In the genomic region with DNA sequence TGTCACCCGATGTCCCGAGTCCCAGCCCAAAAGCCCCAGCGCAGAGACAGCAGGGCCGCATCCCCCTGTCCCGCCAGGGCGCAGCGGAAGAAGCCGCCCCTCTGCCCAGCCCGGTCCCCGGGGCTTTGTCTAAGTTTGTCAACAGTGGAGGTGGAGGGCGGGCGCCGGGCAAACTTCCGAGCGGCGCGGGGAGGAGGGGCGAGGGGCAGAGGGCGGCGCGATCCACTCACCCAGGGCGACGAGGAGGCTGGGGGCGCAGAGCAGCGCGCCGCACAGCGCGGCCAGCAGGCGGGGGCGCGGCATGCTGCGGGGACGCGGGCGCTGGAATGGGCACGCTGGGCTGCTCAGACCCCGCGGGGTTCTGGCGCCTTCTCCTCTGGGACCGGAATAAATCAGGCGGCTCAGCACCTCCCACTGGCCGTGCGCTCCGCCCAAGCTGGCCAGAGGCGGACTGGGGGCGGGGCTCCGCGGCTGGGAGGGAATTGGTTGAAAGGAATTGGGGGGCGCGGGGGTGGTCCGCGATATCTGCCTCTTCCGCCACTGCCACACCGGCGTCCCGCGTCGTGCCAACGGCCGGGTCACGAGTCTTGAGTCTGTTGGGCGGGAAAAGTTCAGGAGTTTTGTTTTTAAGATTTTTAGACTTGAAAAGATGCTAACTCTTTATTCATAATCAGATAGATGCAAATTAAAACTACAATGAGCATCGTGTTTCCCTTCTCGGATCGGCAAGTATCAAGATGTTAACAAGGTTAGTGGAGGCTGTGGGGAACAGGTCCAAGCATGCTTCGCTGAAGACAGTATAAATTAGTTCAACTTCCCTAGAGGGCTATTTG, we compare ENCODE assay signal across 8 cellular contexts. TPM values are rescaled to one million over a fixed set of nuclear protein-coding genes. Genes with fewer than 3 reads are reported as not detected.
DNase-seq lines count a peak whose midpoint lies in the region; ATAC-seq and TF ChIP-seq lines count a peak whose summit lies in the region.

A gene with protein sequence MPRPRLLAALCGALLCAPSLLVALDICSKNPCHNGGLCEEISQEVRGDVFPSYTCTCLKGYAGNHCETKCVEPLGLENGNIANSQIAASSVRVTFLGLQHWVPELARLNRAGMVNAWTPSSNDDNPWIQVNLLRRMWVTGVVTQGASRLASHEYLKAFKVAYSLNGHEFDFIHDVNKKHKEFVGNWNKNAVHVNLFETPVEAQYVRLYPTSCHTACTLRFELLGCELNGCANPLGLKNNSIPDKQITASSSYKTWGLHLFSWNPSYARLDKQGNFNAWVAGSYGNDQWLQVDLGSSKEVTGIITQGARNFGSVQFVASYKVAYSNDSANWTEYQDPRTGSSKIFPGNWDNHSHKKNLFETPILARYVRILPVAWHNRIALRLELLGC (minus strand): TSS at position 363 of the 833 bp plus-strand sequence. CDS start 60 bp downstream, at position 303.

- H3K4me1 ChIP-seq in OCI-LY7 (ENCODE audit: insufficient read depth, low read length, poor library complexity, severe bottlenecking) (peaks cover 8% of the 10 kb centered on the region), esophagus (ENCODE audit: control insufficient read depth in 2 of 2, insufficient read depth in 2 of 2, low read length in 1 of 2) (peaks cover 3 to 7% of the 10 kb centered on the region in 2 donors), muscle layer of colon (ENCODE audit: insufficient read depth, low read length) (peaks cover 10% of the 10 kb centered on the region)

- no peaks in the 10 kb centered on the region for H3K27me3 ChIP-seq in esophagus (ENCODE audit: control insufficient read depth in 1 of 2, insufficient read depth in 2 of 2, low read length in 2 of 2)
- no peaks in the 10 kb centered on the region for H3K27me3 ChIP-seq in muscle layer of colon (ENCODE audit: control insufficient read depth in 1 of 2, insufficient read depth in 2 of 2, low read length in 2 of 2)

- H3K27me3 Mint-ChIP-seq in activated T-cell treated with anti-CD3 and anti-CD28 coated beads, Interleukin-2, amount 50 U/mL, for 24 hours = peaks cover 15% of the 10 kb centered on the region

- H3K9me2 ChIP-seq in OCI-LY7 (ENCODE audit: insufficient read depth, low read length) = no peaks in the 10 kb centered on the region

- peaks cover 31% of the 10 kb centered on the region for H3K4me1 Mint-ChIP-seq in activated T-cell treated with anti-CD3 and anti-CD28 coated beads, Interleukin-2, amount 50 U/mL, for 24 hours (ENCODE audit: low read depth)

- ATAC-seq in GM18868 (IDR thresholded peaks at IDR 0.05; ENCODE audit: unreplicated experiment) = peak; percentile 85
- ATAC-seq in HG03095 (IDR thresholded peaks at IDR 0.05; ENCODE audit: unreplicated experiment) = peak; percentile 80

- intact Hi-C loops in OCI-LY7 (cut with micrococcal nuclease; ENCODE audit: unreplicated experiment) = loop anchor here (5.0 kb wide), 1 partner anchor 174 kb away; a partner anchor contains a TSS

- DNase-seq in A172 (ENCODE audit: low spot score) (peak; percentile 67), OCI-LY7 (ENCODE audit: low spot score) (peak; percentile 74)
- peak; percentile 83 for DNase-seq in activated T-cell treated with anti-CD3 and anti-CD28 coated beads, Interleukin-2, amount 50 U/mL, for 24 hours
- DNase-seq in stimulated activated CD8-positive, alpha-beta memory T cell treated with anti-CD3 and anti-CD28 coated beads, Interleukin-7, amount 100 ng/mL, for 24 hours (ENCODE audit: low read depth) = peak; percentile 37

- WGBS in esophagus, 2 donors = 1% methylated on average over 52 to 67 of the region's 67 CpGs

- peak within 1 kb of the TSS; percentile 95 for H2AFZ ChIP-seq in OCI-LY7 (ENCODE audit: low read length)

- H3K36me3 ChIP-seq in OCI-LY7 (ENCODE audit: insufficient read depth, low read length) = no peaks in the 10 kb centered on the region
- H3K36me3 ChIP-seq in esophagus (ENCODE audit: control insufficient read depth in 2 of 2, insufficient read depth in 2 of 2, low read length in 1 of 2) = peaks cover 0 to 6% of the 10 kb centered on the region in 2 donors
- no peaks in the 10 kb centered on the region for H3K36me3 ChIP-seq in muscle layer of colon (ENCODE audit: insufficient read depth, low read length)

- POLR2A ChIA-PET in OCI-LY7 (lab: Charles Lee) = interaction anchor here (0.7 kb wide), 1 partner anchor 48 kb away, joined by 5 read pairs; no protein-coding TSS in a partner anchor

- peak within 1 kb of the TSS; percentile 87 for H3K27ac Mint-ChIP-seq in activated T-cell treated with anti-CD3 and anti-CD28 coated beads, Interleukin-2, amount 50 U/mL, for 24 hours

- H3K4me3 ChIP-seq in OCI-LY7 (ENCODE audit: low read depth, low read length, poor library complexity, severe bottlenecking) = peak within 1 kb of the TSS; percentile 72
- H3K4me3 ChIP-seq in esophagus (ENCODE audit: low read depth in 1 of 2, low read length in 2 of 2) = peak within 1 kb of the TSS; percentile 80 to 97
- H3K4me3 ChIP-seq in muscle layer of colon (ENCODE audit: low read depth in 1 of 2, low read length in 2 of 2) = peak within 1 kb of the TSS; percentile 59 to 94

- no peaks in the 10 kb centered on the region for H3K9me3 Mint-ChIP-seq in activated T-cell treated with anti-CD3 and anti-CD28 coated beads, Interleukin-2, amount 50 U/mL, for 24 hours

- H3K9me3 ChIP-seq in OCI-LY7 (ENCODE audit: low read length) (no peaks in the 10 kb centered on the region), esophagus (ENCODE audit: control insufficient read depth in 2 of 2, insufficient read depth in 1 of 2, low read depth in 1 of 2, low read length in 1 of 2) (no peaks in the 10 kb centered on the region), muscle layer of colon (ENCODE audit: low read length) (no peaks in the 10 kb centered on the region)

- BruUV-seq in OCI-LY7 (replicated peaks; lab: Mats Ljungman, UMichigan) = TSS peak; percentile 75

- H4K20me1 ChIP-seq in OCI-LY7 (ENCODE audit: insufficient read depth, low read length) = no peaks in the 10 kb centered on the region

- H3K36me3 Mint-ChIP-seq in activated T-cell treated with anti-CD3 and anti-CD28 coated beads, Interleukin-2, amount 50 U/mL, for 24 hours (ENCODE audit: low read depth) = peaks cover 4% of the 10 kb centered on the region

- peak within 1 kb of the TSS; percentile 18 for H3K9ac ChIP-seq in muscle layer of colon (ENCODE audit: low read length)

- peak within 1 kb of the TSS; percentile 34 for H3K27ac ChIP-seq in OCI-LY7 (ENCODE audit: low read depth, low read length, poor library complexity, severe bottlenecking)
- H3K27ac ChIP-seq in esophagus (ENCODE audit: low read depth in 2 of 2, low read length in 1 of 2) = peak within 1 kb of the TSS; percentile 90
- peak within 1 kb of the TSS; percentile 58 for H3K27ac ChIP-seq in muscle layer of colon (ENCODE audit: low read depth, low read length)

- peak within 1 kb of the TSS; percentile 81 for H3K4me3 Mint-ChIP-seq in activated T-cell treated with anti-CD3 and anti-CD28 coated beads, Interleukin-2, amount 50 U/mL, for 24 hours

- no peaks in the 10 kb centered on the region for H3K79me2 ChIP-seq in OCI-LY7 (ENCODE audit: insufficient read depth, low read depth, low read length)

- H3K4me2 ChIP-seq in OCI-LY7 (ENCODE audit: low read length) = peak within 1 kb of the TSS; percentile 69

- 0 out of 2 replicates have a peak, but pooled peaks have one; percentile 13 for TF ChIP-seq CTCF in OCI-LY7 (conservative IDR thresholded peaks at IDR 0.05; ENCODE audit: low read length)

- CTCF ChIA-PET in OCI-LY7 (lab: Charles Lee; ENCODE audit: unreplicated experiment) = no interaction called here

RNA-seq across cellular contexts. Expression of the gene that starts here (rescaled TPM):
- 116 and 144 TPM in 2 replicates for total RNA-seq in A172 (2014; rRNA removed; shearing (Covaris generic))
- 9.8 and 11.8 TPM in 2 replicates for total RNA-seq in OCI-LY7 (2014; rRNA removed; shearing (Covaris generic))
- 70.4 and 78.7 TPM in 2 replicates for total RNA-seq in OCI-LY7 (2022)
- 10 to 100 TPM; 60.3 to 62.3 TPM for polyA plus RNA-seq in esophagus

Comparison
In these comparisons a context has a peak if more than half of its experiments do, and no peak if none do; other contexts are left out.
1. Peak in every context shown above with its lines: DNase-seq, ATAC-seq, H3K4me3 ChIP-seq and H3K27ac ChIP-seq.
2. H3K27ac ChIP-seq: peak in every context shown above with its lines; median percentile 90 in esophagus; 58 in muscle layer of colon; 34 in OCI-LY7.